In genomic region chr12:79566452-79566851, GRCh38 we compare ENCODE assay signal across 10 cellular contexts.
DNase-seq lines count a peak whose midpoint lies in the region; ATAC-seq and TF ChIP-seq lines count a peak whose summit lies in the region.
"Had no signal": no experiment of that assay in that cellular context is flagged by ENCODE, and none has a peak within 500 bp of the region (broad histone marks: within the 10 kb centered on the region; RNA-seq: fewer than 3 reads in every experiment).

No MANE protein-coding gene starts in this region.

- peaks cover 9% of the 10 kb centered on the region for H3K79me2 ChIP-seq in osteoblast (ENCODE audit: insufficient read depth, low read length)

- H4K20me1 ChIP-seq in osteoblast (ENCODE audit: insufficient read depth, low read length): peaks cover 11% of the 10 kb centered on the region

- H3K9me3 ChIP-seq in RWPE2 (ENCODE audit: severe bottlenecking) (no peaks in the 10 kb centered on the region), osteoblast (ENCODE audit: low read depth, low read length) (no peaks in the 10 kb centered on the region)

- peaks cover 18% of the 10 kb centered on the region for H3K4me1 ChIP-seq in RWPE2 (ENCODE audit: insufficient read depth, poor library complexity, severe bottlenecking)
- H3K4me1 ChIP-seq in osteoblast (ENCODE audit: insufficient read depth, low read length): no peaks in the 10 kb centered on the region

- ATAC-seq in RWPE2 (ENCODE audit: low read depth) (peak; percentile 81), HG03432 (IDR thresholded peaks at IDR 0.05; ENCODE audit: unreplicated experiment) (no peak), GM21619 (IDR thresholded peaks at IDR 0.05; ENCODE audit: unreplicated experiment) (no peak), HG03439 (IDR thresholded peaks at IDR 0.05; ENCODE audit: unreplicated experiment) (no peak)
- ATAC-seq: activated naive CD8-positive, alpha-beta T cell treated with anti-CD3 and anti-CD28 coated beads, Interleukin-2, amount 50 U/mL, for 24 hours had no signal

- H3K27ac ChIP-seq in RWPE2 (ENCODE audit: poor library complexity, severe bottlenecking): peak overlapping the region; percentile 76
- H3K27ac ChIP-seq in osteoblast (ENCODE audit: low read depth, low read length): no peak overlapping the region

- no peak overlapping the region for H3K4me2 ChIP-seq in osteoblast (ENCODE audit: insufficient read depth, low read length)

- no peak overlapping the region for H2AFZ ChIP-seq in osteoblast (ENCODE audit: low read length)

- peak; percentile 64 for DNase-seq in Caki2 (ENCODE audit: low read depth)
- no peak for DNase-seq in RWPE2 (ENCODE audit: low spot score)
- peak; percentile 10 for DNase-seq in fibroblast of gingiva (ENCODE audit: low read depth)
- DNase-seq in osteoblast (ENCODE audit: insufficient read length, low spot score, missing footprints): peak; percentile 82
- no peak for DNase-seq in activated effector memory CD4-positive, alpha-beta T cell treated with anti-CD3 and anti-CD28 coated beads, Interleukin-2, amount 50 U/mL, for 16 hours
- DNase-seq: activated naive CD8-positive, alpha-beta T cell treated with anti-CD3 and anti-CD28 coated beads, Interleukin-2, amount 50 U/mL, for 24 hours; NCI-H748 treated with DMSO at 0.1 percent for 48 hours had no signal

- H3K27me3 ChIP-seq in RWPE2 (ENCODE audit: insufficient read depth, poor library complexity, severe bottlenecking): no peaks in the 10 kb centered on the region
- no peaks in the 10 kb centered on the region for H3K27me3 ChIP-seq in osteoblast (ENCODE audit: insufficient read depth, low read length)

- H3K4me3 ChIP-seq in RWPE2 (ENCODE audit: severe bottlenecking) (no peak overlapping the region), osteoblast (ENCODE audit: insufficient read depth, low read length) (no peak overlapping the region)

- TF ChIP-seq CTCF in RWPE2 (IDR thresholded peaks at IDR 0.05; ENCODE audit: poor library complexity, severe bottlenecking) (no peak), osteoblast (IDR thresholded peaks at IDR 0.05; ENCODE audit: extremely low read depth, low read depth, low read length) (no peak)

- H3K36me3 ChIP-seq in RWPE2 (ENCODE audit: low read depth): peaks cover 26% of the 10 kb centered on the region; the same call in 1 of the 2 replicates
- peaks cover 33% of the 10 kb centered on the region for H3K36me3 ChIP-seq in osteoblast (ENCODE audit: insufficient read depth, low read length)

- in situ Hi-C loops in Caki2 (cut with HindIII; ENCODE audit: low pct_unique_long_range_greater_than_20kb, low sequenced_read_pairs): loop anchor here (5.0 kb wide), 1 partner anchor 51 kb away; no protein-coding TSS in a partner anchor

Comparison
In these comparisons a context has a peak if more than half of its experiments do, and no peak if none do; other contexts are left out.
1. DNase-seq: peak in Caki2 (single experiment), fibroblast of gingiva (single experiment) and osteoblast (single experiment); none in RWPE2 (single experiment) and activated effector memory CD4-positive, alpha-beta T cell treated with anti-CD3 and anti-CD28 coated beads, Interleukin-2, amount 50 U/mL, for 16 hours (single experiment).